ENCODE assay signal across 8 cellular contexts in genomic region chr6:3808759-3809514, GRCh38. TPM values are rescaled to one million over a fixed set of nuclear protein-coding genes. Genes with fewer than 3 reads are reported as not detected.
DNase-seq lines count a peak whose midpoint lies in the region; ATAC-seq and TF ChIP-seq lines count a peak whose summit lies in the region.

No MANE protein-coding gene starts in this region.

- H3K36me3 ChIP-seq in mammary epithelial cell (ENCODE audit: insufficient read depth, low read length), result no peaks in the 10 kb centered on the region
- no peaks in the 10 kb centered on the region for H3K36me3 ChIP-seq in tibial artery
- H3K36me3 ChIP-seq in H7 (replicated peaks; ENCODE audit: control insufficient read depth, insufficient read depth, low read length), result no peaks in the 10 kb centered on the region

- peak overlapping the region; percentile 10 for H2AFZ ChIP-seq in mammary epithelial cell (ENCODE audit: low read depth, low read length)

- in situ Hi-C loops in mammary epithelial cell (cut with MboI; ENCODE audit: low sequenced_read_pairs in 2 of 2), result no loop called here

- peak overlapping the region; percentile 59 for H3K4me2 ChIP-seq in mammary epithelial cell (ENCODE audit: insufficient read depth, low read depth, low read length)

- TF ChIP-seq CTCF in mammary epithelial cell (conservative IDR thresholded peaks at IDR 0.05 in 1 of 2, IDR thresholded peaks at IDR 0.05 in 1 of 2; ENCODE audit: extremely low read depth in 1 of 2, insufficient read depth in 1 of 2, low read depth in 1 of 2, low read length in 2 of 2), result peak in 1 of 2 donors; percentile 2
- no peak for TF ChIP-seq CTCF in tibial artery (IDR thresholded peaks at IDR 0.05)

- H3K9me3 ChIP-seq in mammary epithelial cell (replicated peaks; ENCODE audit: insufficient read depth, low read length) (no peaks in the 10 kb centered on the region), tibial artery (no peaks in the 10 kb centered on the region)

- peak overlapping the region; percentile 72 for H3K27ac ChIP-seq in mammary epithelial cell (ENCODE audit: insufficient read depth, low read depth, low read length)
- peak overlapping the region; percentile 77 to 81 for H3K27ac ChIP-seq in tibial artery

- intact Hi-C loops in mammary epithelial cell (cut with micrococcal nuclease), result loop anchor here (1.0 to 5.0 kb wide), 4 partner anchors 16 to 183 kb away; no protein-coding TSS in a partner anchor
- intact Hi-C loops in tibial artery (cut with DNase I; ENCODE audit: low total_unique reads), result loop anchor here (5.0 kb wide), 1 partner anchor 57 kb away; the partner anchor contains the start of gene PXDC1

- H3K4me3 ChIP-seq in mammary epithelial cell (replicated peaks in 1 of 3; ENCODE audit: insufficient read depth in 1 of 3, low read depth in 2 of 3, low read length in 3 of 3) (no peak overlapping the region), tibial artery (no peak overlapping the region), H7 (ENCODE audit: insufficient read depth, low read depth, low read length) (no peak overlapping the region)

- DNase-seq in HT1080 (ENCODE audit: low read depth), result peak; percentile 97
- peak; percentile 90 for DNase-seq in mammary epithelial cell
- peak; percentile 83 for DNase-seq in kidney tubule cell (ENCODE audit: low spot score)
- peak; percentile 80 to 89 for DNase-seq in tibial artery
- no peak for DNase-seq in KG1 (lab: John Stamatoyannopoulos, UW)
- no peak for DNase-seq in H7
- DNase-seq in NCI-H1105 (lab: John Stamatoyannopoulos, UW), result no peak

- dilution Hi-C loops in mammary epithelial cell (cut with HindIII; ENCODE audit: low sequenced_read_pairs), result no loop called here

- no peaks in the 10 kb centered on the region for H4K20me1 ChIP-seq in mammary epithelial cell (ENCODE audit: insufficient read depth, low read length)

- 17% methylated on average over 6 of the region's 7 CpGs for WGBS in mammary epithelial cell (ENCODE audit: low coverage, missing lambda C conversion rate)

- H3K27me3 ChIP-seq in mammary epithelial cell (ENCODE audit: insufficient read depth, low read length) (no peaks in the 10 kb centered on the region), tibial artery (no peaks in the 10 kb centered on the region), H7 (ENCODE audit: control insufficient read depth, insufficient read depth, low read length) (no peaks in the 10 kb centered on the region)

- peaks cover 49% of the 10 kb centered on the region for H3K4me1 ChIP-seq in mammary epithelial cell (ENCODE audit: insufficient read depth, low read length)
- H3K4me1 ChIP-seq in tibial artery, result peaks cover 0 to 94% (median 50%) of the 10 kb centered on the region in 4 donors

- H3K9ac ChIP-seq in mammary epithelial cell (ENCODE audit: insufficient read depth, low read length), result peak overlapping the region; percentile 37

- no peaks in the 10 kb centered on the region for H3K79me2 ChIP-seq in mammary epithelial cell (ENCODE audit: insufficient read depth, low read length)

- no peak for ATAC-seq in GM21423 (IDR thresholded peaks at IDR 0.05; ENCODE audit: unreplicated experiment)

- BruUV-seq in mammary epithelial cell (replicated peaks; lab: Mats Ljungman, UMichigan), result no TSS peak

- CTCF ChIA-PET in mammary epithelial cell (lab: Charles Lee; ENCODE audit: low non-redundant PET), result interaction anchor here (0.5 to 0.9 kb wide), 3 partner anchors 12 to 67 kb away, joined by 3 to 8 read pairs (median 4); partner anchors contain the start of gene FAM50B

RNA-seq across cellular contexts. Expression of gene FAM50B, which starts 40.2 kb away (rescaled TPM):
- not detected in 2 replicates for total RNA-seq in HT1080 (2014; rRNA removed; shearing (Covaris generic))
- polyA plus RNA-seq in HT1080 (2015; cell fraction: cytosol; rRNA removed), result not detected in 2 replicates
- not detected in 2 replicates for polyA plus RNA-seq in HT1080 (2015; cell fraction: nucleus; rRNA removed)
- 1 to 10 TPM; 4.4 to 7.3 TPM for total RNA-seq in mammary epithelial cell
- 6.6 TPM for polyA plus RNA-seq in mammary epithelial cell
- polyA minus RNA-seq in mammary epithelial cell, result 0.52 TPM
- total RNA-seq in H7 (2014; rRNA removed; shearing (Covaris generic)), result 3.5 and 4.0 TPM in 2 replicates

RNA-seq across cellular contexts. Expression of gene PXDC1, which starts 57.4 kb away (rescaled TPM):
- 27.6 and 28.2 TPM in 2 replicates for total RNA-seq in HT1080 (2014; rRNA removed; shearing (Covaris generic))
- 30.5 and 31.4 TPM in 2 replicates for polyA plus RNA-seq in HT1080 (2015; cell fraction: cytosol; rRNA removed)
- polyA plus RNA-seq in HT1080 (2015; cell fraction: nucleus; rRNA removed), result 15.6 and 28.1 TPM in 2 replicates
- total RNA-seq in mammary epithelial cell, result 100 to 1,000 TPM in 1 of 2 donors, 10 to 100 TPM in 1; 40.4 to 180 TPM
- 12.1 TPM for polyA plus RNA-seq in mammary epithelial cell
- 10.3 TPM for polyA minus RNA-seq in mammary epithelial cell
- total RNA-seq in H7 (2014; rRNA removed; shearing (Covaris generic)), result 1.4 and 4.1 TPM in 2 replicates

Comparison
In these comparisons a context has a peak if more than half of its experiments do, and no peak if none do; other contexts are left out.
1. DNase-seq: peak in HT1080 (single experiment), mammary epithelial cell (single experiment), kidney tubule cell (single experiment) and tibial artery (2 of 2); none in KG1 (single experiment), H7 (single experiment) and NCI-H1105 (single experiment).